Comparison of ENCODE assay signal across 7 cellular contexts in genomic region chr6:37660317-37660716, GRCh38. TPM values are rescaled to one million over a fixed set of nuclear protein-coding genes. Genes with fewer than 3 reads are reported as not detected.
"Had no signal": no experiment of that assay in that cellular context is flagged by ENCODE, and none has a peak within 500 bp of the region (broad histone marks: within the 10 kb centered on the region; RNA-seq: fewer than 3 reads in every experiment).

No MANE protein-coding gene starts in this region.

- DNase-seq: H7, KG1 had no signal

- FAIRE-seq: HepG2 had no signal

- ATAC-seq: GM23338, HCT116, HepG2 had no signal

- H2AFZ ChIP-seq: GM23338 had no signal

- H3K4me2 ChIP-seq: GM23338 had no signal

- H3K36me3 ChIP-seq: HAP-1 had no signal

- H3K4me1 ChIP-seq: HAP-1 had no signal

- H3K27ac ChIP-seq: HL-60 had no signal

- H3K4me3 ChIP-seq: GM23338, HAP-1 had no signal

- H3K9me3 ChIP-seq: HAP-1 had no signal

RNA-seq across cellular contexts. Expression of gene MDGA1, which starts 37.4 kb away (rescaled TPM):
- total RNA-seq: HepG2 had no signal
